ENCODE assay signal across 4 cellular contexts in the genomic region with DNA sequence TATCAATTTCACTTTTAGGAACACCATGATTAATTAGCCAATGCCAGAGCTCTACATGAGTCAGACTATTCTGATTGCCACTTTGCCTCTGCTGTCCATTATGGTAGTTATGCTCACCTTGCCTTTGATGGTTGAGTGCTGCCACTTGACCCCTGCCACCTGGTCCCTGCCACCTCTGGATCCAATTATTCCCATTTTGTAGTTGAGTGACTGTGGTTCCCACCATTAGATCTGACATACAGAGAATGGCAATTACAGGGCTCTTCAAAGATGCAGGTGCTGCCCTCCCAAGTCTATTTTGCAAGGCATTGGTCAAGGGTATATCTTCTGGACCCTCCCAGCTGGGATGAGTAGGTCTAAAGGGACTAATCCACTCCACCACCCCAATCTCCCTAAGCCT. TPM values are rescaled to one million over a fixed set of nuclear protein-coding genes. Genes with fewer than 3 reads are reported as not detected.
"Had no signal": no experiment of that assay in that cellular context is flagged by ENCODE, and none has a peak within 500 bp of the region (broad histone marks: within the 10 kb centered on the region; RNA-seq: fewer than 3 reads in every experiment).

No MANE protein-coding gene starts in this region.

RNA-seq across cellular contexts. Expression of a gene that starts 8.3 kb away (rescaled TPM):
- total RNA-seq: naive thymus-derived CD8-positive, alpha-beta T cell; osteoblast; pulmonary artery endothelial cell; renal cortical epithelial cell had no signal
